1 cellular context compared by ENCODE assay signal in the genomic region with DNA sequence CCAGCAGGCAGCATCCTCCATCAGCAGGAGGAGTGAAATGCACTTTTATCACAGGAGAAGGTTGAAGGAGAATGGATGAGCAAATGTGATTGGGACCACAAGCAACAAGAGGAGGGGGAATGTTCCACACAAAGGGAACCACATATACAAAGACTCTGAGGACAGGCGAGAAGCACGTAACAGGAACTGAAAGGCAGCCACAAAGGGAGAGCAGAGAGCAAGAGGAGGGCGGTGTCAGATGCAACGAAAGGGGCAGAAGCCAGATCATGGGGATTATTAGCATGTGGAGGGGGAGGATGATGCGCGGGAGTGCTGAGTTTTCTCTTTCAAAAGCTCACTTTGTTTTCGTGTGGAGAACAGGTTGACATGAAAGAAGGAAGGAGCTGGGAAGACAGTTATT.
TF ChIP-seq lines count a peak whose summit lies in the region.

No MANE protein-coding gene starts in this region.

TF ChIP-seq in GM12878, 131 proteins besides CTCF, POLR2A, EP300 and RAD21 (continued from another document and continues in another):
- TF ChIP-seq CEBPZ (IDR thresholded peaks at IDR 0.05; ENCODE audit: low read depth, low read length): no peak
- peak; percentile 55; the same call in 1 of the 2 replicates for TF ChIP-seq FOXK2 (IDR thresholded peaks at IDR 0.05)
- no peak for TF ChIP-seq HDAC6 (IDR thresholded peaks at IDR 0.05; ENCODE audit: unreplicated experiment)
- no peak for TF ChIP-seq SMAD1 (IDR thresholded peaks at IDR 0.05; ENCODE audit: low read depth, partially characterized antibody)
- TF ChIP-seq, protein P1, sequence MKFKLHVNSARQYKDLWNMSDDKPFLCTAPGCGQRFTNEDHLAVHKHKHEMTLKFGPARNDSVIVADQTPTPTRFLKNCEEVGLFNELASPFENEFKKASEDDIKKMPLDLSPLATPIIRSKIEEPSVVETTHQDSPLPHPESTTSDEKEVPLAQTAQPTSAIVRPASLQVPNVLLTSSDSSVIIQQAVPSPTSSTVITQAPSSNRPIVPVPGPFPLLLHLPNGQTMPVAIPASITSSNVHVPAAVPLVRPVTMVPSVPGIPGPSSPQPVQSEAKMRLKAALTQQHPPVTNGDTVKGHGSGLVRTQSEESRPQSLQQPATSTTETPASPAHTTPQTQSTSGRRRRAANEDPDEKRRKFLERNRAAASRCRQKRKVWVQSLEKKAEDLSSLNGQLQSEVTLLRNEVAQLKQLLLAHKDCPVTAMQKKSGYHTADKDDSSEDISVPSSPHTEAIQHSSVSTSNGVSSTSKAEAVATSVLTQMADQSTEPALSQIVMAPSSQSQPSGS (IDR thresholded peaks at IDR 0.05; ENCODE audit: low read length): no peak
- no peak for TF ChIP-seq CREM (IDR thresholded peaks at IDR 0.05; ENCODE audit: low read depth)
- TF ChIP-seq MTA2 (IDR thresholded peaks at IDR 0.05; ENCODE audit: low read depth): peak; percentile 75; the same call in 1 of the 2 replicates
- TF ChIP-seq, protein P2, sequence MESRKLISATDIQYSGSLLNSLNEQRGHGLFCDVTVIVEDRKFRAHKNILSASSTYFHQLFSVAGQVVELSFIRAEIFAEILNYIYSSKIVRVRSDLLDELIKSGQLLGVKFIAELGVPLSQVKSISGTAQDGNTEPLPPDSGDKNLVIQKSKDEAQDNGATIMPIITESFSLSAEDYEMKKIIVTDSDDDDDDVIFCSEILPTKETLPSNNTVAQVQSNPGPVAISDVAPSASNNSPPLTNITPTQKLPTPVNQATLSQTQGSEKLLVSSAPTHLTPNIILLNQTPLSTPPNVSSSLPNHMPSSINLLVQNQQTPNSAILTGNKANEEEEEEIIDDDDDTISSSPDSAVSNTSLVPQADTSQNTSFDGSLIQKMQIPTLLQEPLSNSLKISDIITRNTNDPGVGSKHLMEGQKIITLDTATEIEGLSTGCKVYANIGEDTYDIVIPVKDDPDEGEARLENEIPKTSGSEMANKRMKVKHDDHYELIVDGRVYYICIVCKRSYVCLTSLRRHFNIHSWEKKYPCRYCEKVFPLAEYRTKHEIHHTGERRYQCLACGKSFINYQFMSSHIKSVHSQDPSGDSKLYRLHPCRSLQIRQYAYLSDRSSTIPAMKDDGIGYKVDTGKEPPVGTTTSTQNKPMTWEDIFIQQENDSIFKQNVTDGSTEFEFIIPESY (IDR thresholded peaks at IDR 0.05): no peak
- no peak for TF ChIP-seq EZH2 (IDR thresholded peaks at IDR 0.05; ENCODE audit: borderline replicate concordance, control insufficient read depth, low read depth, low read length)
- no peak for TF ChIP-seq ELK1 (IDR thresholded peaks at IDR 0.05; ENCODE audit: low read depth, low read length)
- TF ChIP-seq FOS (IDR thresholded peaks at IDR 0.05; ENCODE audit: borderline replicate concordance, extremely low read depth, insufficient read length): no peak
- 0 out of 3 replicates have a peak, but pooled peaks have one; percentile 16 for TF ChIP-seq POU2F2 (IDR thresholded peaks at IDR 0.05; ENCODE audit: borderline replicate concordance, low read depth, low read length)
- peak; percentile 57; the same call in 1 of the 2 replicates for TF ChIP-seq ZNF24 (IDR thresholded peaks at IDR 0.05)
- no peak for TF ChIP-seq JUNB (IDR thresholded peaks at IDR 0.05)
- no peak for TF ChIP-seq STAT3 (IDR thresholded peaks at IDR 0.05; ENCODE audit: low read depth, low read length)
- no peak for TF ChIP-seq FOXM1 (IDR thresholded peaks at IDR 0.05; ENCODE audit: low read depth, low read length)
- peak; percentile 41; a peak in 1 of 4 replicates for TF ChIP-seq BHLHE40 (IDR thresholded peaks at IDR 0.05; ENCODE audit: borderline replicate concordance in 1 of 2, low read depth in 2 of 2, low read length in 1 of 2)
- TF ChIP-seq E2F8 (IDR thresholded peaks at IDR 0.05; ENCODE audit: low read depth, partially characterized antibody): no peak
- no peak for TF ChIP-seq ZNF384 (IDR thresholded peaks at IDR 0.05; ENCODE audit: borderline replicate concordance, low read depth, low read length)
- TF ChIP-seq MEF2A (IDR thresholded peaks at IDR 0.05; ENCODE audit: insufficient read depth, low read depth, low read length): no peak
- TF ChIP-seq, protein P3, sequence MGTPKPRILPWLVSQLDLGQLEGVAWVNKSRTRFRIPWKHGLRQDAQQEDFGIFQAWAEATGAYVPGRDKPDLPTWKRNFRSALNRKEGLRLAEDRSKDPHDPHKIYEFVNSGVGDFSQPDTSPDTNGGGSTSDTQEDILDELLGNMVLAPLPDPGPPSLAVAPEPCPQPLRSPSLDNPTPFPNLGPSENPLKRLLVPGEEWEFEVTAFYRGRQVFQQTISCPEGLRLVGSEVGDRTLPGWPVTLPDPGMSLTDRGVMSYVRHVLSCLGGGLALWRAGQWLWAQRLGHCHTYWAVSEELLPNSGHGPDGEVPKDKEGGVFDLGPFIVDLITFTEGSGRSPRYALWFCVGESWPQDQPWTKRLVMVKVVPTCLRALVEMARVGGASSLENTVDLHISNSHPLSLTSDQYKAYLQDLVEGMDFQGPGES (IDR thresholded peaks at IDR 0.05): no peak
- no peak for TF ChIP-seq CBX5 (IDR thresholded peaks at IDR 0.05; ENCODE audit: low read depth)
- no peak for TF ChIP-seq TARDBP (IDR thresholded peaks at IDR 0.05; ENCODE audit: borderline replicate concordance)
- TF ChIP-seq, protein P4, sequence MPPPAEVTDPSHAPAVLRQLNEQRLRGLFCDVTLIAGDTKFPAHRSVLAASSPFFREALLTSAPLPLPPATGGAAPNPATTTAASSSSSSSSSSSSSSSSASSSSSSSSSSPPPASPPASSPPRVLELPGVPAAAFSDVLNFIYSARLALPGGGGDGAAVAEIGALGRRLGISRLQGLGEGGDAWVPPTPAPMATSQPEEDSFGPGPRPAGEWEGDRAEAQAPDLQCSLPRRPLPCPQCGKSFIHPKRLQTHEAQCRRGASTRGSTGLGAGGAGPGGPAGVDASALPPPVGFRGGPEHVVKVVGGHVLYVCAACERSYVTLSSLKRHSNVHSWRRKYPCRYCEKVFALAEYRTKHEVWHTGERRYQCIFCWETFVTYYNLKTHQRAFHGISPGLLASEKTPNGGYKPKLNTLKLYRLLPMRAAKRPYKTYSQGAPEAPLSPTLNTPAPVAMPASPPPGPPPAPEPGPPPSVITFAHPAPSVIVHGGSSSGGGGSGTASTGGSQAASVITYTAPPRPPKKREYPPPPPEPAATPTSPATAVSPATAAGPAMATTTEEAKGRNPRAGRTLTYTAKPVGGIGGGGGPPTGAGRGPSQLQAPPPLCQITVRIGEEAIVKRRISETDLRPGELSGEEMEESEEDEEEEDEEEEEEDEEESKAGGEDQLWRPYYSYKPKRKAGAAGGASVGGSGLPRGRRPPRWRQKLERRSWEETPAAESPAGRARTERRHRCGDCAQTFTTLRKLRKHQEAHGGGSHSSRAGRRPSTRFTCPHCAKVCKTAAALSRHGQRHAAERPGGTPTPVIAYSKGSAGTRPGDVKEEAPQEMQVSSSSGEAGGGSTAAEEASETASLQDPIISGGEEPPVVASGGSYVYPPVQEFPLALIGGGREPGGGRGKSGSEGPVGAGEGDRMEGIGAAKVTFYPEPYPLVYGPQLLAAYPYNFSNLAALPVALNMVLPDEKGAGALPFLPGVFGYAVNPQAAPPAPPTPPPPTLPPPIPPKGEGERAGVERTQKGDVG (CRISPR knock-in tag; IDR thresholded peaks at IDR 0.05): no peak
- no peak for TF ChIP-seq SIX5 (IDR thresholded peaks at IDR 0.05; ENCODE audit: low read depth, low read length, severe bottlenecking)
- TF ChIP-seq, protein P5, sequence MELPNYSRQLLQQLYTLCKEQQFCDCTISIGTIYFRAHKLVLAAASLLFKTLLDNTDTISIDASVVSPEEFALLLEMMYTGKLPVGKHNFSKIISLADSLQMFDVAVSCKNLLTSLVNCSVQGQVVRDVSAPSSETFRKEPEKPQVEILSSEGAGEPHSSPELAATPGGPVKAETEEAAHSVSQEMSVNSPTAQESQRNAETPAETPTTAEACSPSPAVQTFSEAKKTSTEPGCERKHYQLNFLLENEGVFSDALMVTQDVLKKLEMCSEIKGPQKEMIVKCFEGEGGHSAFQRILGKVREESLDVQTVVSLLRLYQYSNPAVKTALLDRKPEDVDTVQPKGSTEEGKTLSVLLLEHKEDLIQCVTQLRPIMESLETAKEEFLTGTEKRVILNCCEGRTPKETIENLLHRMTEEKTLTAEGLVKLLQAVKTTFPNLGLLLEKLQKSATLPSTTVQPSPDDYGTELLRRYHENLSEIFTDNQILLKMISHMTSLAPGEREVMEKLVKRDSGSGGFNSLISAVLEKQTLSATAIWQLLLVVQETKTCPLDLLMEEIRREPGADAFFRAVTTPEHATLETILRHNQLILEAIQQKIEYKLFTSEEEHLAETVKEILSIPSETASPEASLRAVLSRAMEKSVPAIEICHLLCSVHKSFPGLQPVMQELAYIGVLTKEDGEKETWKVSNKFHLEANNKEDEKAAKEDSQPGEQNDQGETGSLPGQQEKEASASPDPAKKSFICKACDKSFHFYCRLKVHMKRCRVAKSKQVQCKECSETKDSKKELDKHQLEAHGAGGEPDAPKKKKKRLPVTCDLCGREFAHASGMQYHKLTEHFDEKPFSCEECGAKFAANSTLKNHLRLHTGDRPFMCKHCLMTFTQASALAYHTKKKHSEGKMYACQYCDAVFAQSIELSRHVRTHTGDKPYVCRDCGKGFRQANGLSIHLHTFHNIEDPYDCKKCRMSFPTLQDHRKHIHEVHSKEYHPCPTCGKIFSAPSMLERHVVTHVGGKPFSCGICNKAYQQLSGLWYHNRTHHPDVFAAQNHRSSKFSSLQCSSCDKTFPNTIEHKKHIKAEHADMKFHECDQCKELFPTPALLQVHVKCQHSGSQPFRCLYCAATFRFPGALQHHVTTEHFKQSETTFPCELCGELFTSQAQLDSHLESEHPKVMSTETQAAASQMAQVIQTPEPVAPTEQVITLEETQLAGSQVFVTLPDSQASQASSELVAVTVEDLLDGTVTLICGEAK (IDR thresholded peaks at IDR 0.05; ENCODE audit: borderline replicate concordance): no peak
- no peak for TF ChIP-seq BRCA1 (IDR thresholded peaks at IDR 0.05; ENCODE audit: low read depth, low read length)
- TF ChIP-seq SREBF1 (IDR thresholded peaks at IDR 0.05; ENCODE audit: low read length): no peak
- TF ChIP-seq POLR2AphosphoS5 (IDR thresholded peaks at IDR 0.05; ENCODE audit: low read length): no peak
- TF ChIP-seq KLF5 (IDR thresholded peaks at IDR 0.05; ENCODE audit: partially characterized antibody): no peak
- no peak for TF ChIP-seq TAF1 (IDR thresholded peaks at IDR 0.05; ENCODE audit: borderline replicate concordance, low read depth, low read length)
- no peak for TF ChIP-seq PML (IDR thresholded peaks at IDR 0.05; ENCODE audit: low read length)
